Comparison of ENCODE assay signal across 15 cellular contexts in the genomic region with DNA sequence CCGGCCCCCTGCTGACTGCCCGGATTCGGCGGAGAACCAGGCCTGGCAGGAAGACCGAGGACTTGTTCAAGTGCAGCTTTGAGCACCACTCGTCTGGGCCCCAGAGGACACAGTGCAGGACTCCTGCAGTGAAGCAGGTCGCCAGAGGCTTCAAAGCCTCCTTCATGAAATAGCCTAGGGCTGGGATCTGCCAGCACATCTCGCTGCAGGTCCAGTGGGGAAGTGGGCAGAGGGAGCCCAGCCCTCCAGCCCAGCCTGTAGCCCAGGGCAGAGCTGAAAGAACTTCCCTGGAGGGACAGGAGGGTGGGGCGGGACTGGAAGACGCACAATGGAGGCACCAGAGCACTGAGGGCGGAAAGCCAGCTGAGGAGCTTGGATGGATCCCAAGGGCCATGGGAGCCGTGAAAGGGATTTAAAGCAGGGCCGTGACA. TPM values are rescaled to one million over a fixed set of nuclear protein-coding genes. Genes with fewer than 3 reads are reported as not detected.
DNase-seq lines count a peak whose midpoint lies in the region; ATAC-seq, FAIRE-seq and TF ChIP-seq lines count a peak whose summit lies in the region.
"Had no signal": no experiment of that assay in that cellular context is flagged by ENCODE, and none has a peak within 500 bp of the region (broad histone marks: within the 10 kb centered on the region; RNA-seq: fewer than 3 reads in every experiment).

No MANE protein-coding gene starts in this region.

- H3K36me3 ChIP-seq in heart left ventricle, result peaks cover 0 to 16% (median 3%) of the 10 kb centered on the region in 9 donors
- no peaks in the 10 kb centered on the region for H3K36me3 ChIP-seq in pancreas
- H3K36me3 ChIP-seq: adrenal gland, gastrocnemius medialis, neutrophil had no signal

- no peak for FAIRE-seq in pancreas (lab: Jason Lieb, UNC)

- no peak for TF ChIP-seq CTCF in VCaP (conservative IDR thresholded peaks at IDR 0.05)
- TF ChIP-seq CTCF in heart left ventricle (IDR thresholded peaks at IDR 0.05), result no peak
- TF ChIP-seq CTCF in pancreas (IDR thresholded peaks at IDR 0.05), result no peak

- peak in 3 of 4 donors; percentile 7 to 43 (median 13) for ATAC-seq in heart left ventricle
- ATAC-seq in pancreas, result no peak
- no peak for ATAC-seq in HG03175 (IDR thresholded peaks at IDR 0.05; ENCODE audit: unreplicated experiment)
- no peak for ATAC-seq in HG02970 (IDR thresholded peaks at IDR 0.05; ENCODE audit: low FRiP score, unreplicated experiment)
- no peak for ATAC-seq in GM18505 (IDR thresholded peaks at IDR 0.05; ENCODE audit: unreplicated experiment)
- ATAC-seq: activated CD4-positive, alpha-beta T cell treated with anti-CD3 and anti-CD28 coated beads for 36 hours; gastrocnemius medialis had no signal

- DNase-seq in DMS79 treated with DMSO at 0.1 percent for 48 hours (lab: John Stamatoyannopoulos, UW) (peak; percentile 27), heart left ventricle (peak in 4 of 5 donors; percentile 45 to 82 (median 75)), pancreas (peak in 2 of 6 donors; percentile 13 to 43), NCI-H1105 (lab: John Stamatoyannopoulos, UW) (no peak)
- DNase-seq: activated CD4-positive, alpha-beta T cell treated with anti-CD3 and anti-CD28 coated beads for 36 hours; effector memory CD4-positive, alpha-beta T cell; gastrocnemius medialis; MM.1S had no signal

- WGBS in heart left ventricle, 4 donors, result 33 to 67% (median 52%) methylated on average over 11 to 13 of the region's 13 CpGs
- WGBS in pancreas, 2 donors, result 58 to 75% methylated on average over 13 of the region's 13 CpGs

- no peaks in the 10 kb centered on the region for H3K9me3 ChIP-seq in heart left ventricle
- no peaks in the 10 kb centered on the region for H3K9me3 ChIP-seq in pancreas
- H3K9me3 ChIP-seq: adrenal gland, gastrocnemius medialis, HAP-1, neutrophil had no signal

- no peak overlapping the region for H3K4me3 ChIP-seq in heart left ventricle
- H3K4me3 ChIP-seq in pancreas, result no peak overlapping the region
- H3K4me3 ChIP-seq: adrenal gland, gastrocnemius medialis, HAP-1 had no signal

- H3K27ac ChIP-seq in VCaP, result peak overlapping the region; percentile 24
- H3K27ac ChIP-seq in heart left ventricle, result peak overlapping the region in 7 of 12 donors; percentile 16 to 55 (median 42)
- H3K27ac ChIP-seq in pancreas, result peak overlapping the region; percentile 22 to 82 (median 31)
- H3K27ac ChIP-seq: adrenal gland, gastrocnemius medialis, neutrophil had no signal

- H3K4me1 ChIP-seq in heart left ventricle (peaks cover 0 to 51% (median 25%) of the 10 kb centered on the region in 12 donors), pancreas (peaks cover 14 to 36% (median 29%) of the 10 kb centered on the region in 3 donors)
- H3K4me1 ChIP-seq: gastrocnemius medialis, HAP-1 had no signal

- intact Hi-C loops in heart left ventricle (cut with DNase I), result loop anchor here in 5 of 10 donors (5.0 to 10.0 kb wide), 3 partner anchors 164 to 394 kb away; no protein-coding TSS in a partner anchor
- intact Hi-C loops in pancreas (cut with DNase I), result no loop called here

- H3K27me3 ChIP-seq in heart left ventricle, result no peaks in the 10 kb centered on the region
- no peaks in the 10 kb centered on the region for H3K27me3 ChIP-seq in pancreas
- H3K27me3 ChIP-seq: adrenal gland, gastrocnemius medialis had no signal

- TF ChIP-seq POLR2A in heart left ventricle (IDR thresholded peaks at IDR 0.05) (no peak), GM18505 (IDR thresholded peaks at IDR 0.05; ENCODE audit: borderline replicate concordance, extremely low read depth, insufficient read depth, insufficient read length) (no peak)

RNA-seq across cellular contexts. Expression of gene ATP6V0E2, which starts 7.1 kb away (rescaled TPM):
- total RNA-seq in heart left ventricle (100 to 1,000 TPM in 4 of 9 donors, 10 to 100 TPM in 5; 55.4 to 137 (median 92.3) TPM), pancreas (10 to 100 TPM in 4 of 6 donors, 1 to 10 TPM in 2; 6.8 to 16.9 (median 13.9) TPM)
- polyA plus RNA-seq in heart left ventricle (10 to 100 TPM; 39.0 to 80.9 TPM), pancreas (10 to 100 TPM; 27.3 to 66.3 TPM)

RNA-seq across cellular contexts. Expression of gene ZNF862, which starts 42.7 kb away (rescaled TPM):
- total RNA-seq in heart left ventricle, result 10 to 100 TPM in 4 of 9 donors, 1 to 10 TPM in 5; 8.0 to 18.1 (median 9.8) TPM
- polyA plus RNA-seq in heart left ventricle, result 1 to 10 TPM; 6.9 TPM
- total RNA-seq in pancreas, result 10 to 100 TPM in 4 of 6 donors, 1 to 10 TPM in 2; 8.3 to 17.6 (median 13.8) TPM
- polyA plus RNA-seq in pancreas, result 10 to 100 TPM; 16.0 to 20.1 TPM

Comparison
In these comparisons a context has a peak if more than half of its experiments do, and no peak if none do; other contexts are left out.
1. ATAC-seq: peak in heart left ventricle (3 of 4); none in pancreas (0 of 4), HG03175 (single experiment), HG02970 (single experiment) and GM18505 (single experiment).
2. Peak in every context shown above with its lines, with median percentiles within 50 percentile points of each other: H3K27ac ChIP-seq.